Comparison of ENCODE assay signal across 27 cellular contexts in the genomic region with DNA sequence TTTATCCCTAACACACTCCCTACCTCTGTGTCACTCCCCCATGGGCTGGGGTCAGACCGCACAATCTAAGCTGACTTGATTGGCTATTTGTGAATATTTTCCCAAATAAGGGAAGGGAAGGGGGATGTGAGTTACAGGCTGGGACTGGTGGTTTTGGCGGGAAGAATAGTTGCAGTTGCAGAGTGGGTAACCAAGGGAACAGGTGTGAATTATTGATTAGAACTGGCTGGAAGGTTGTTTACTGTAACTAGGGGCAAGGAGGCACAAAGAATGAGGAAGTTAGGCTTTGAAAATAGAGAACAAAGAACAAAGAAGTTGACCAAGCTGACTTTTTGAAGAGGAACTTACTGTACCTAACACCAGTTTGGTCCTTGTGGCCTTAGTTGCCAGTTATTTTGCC.
DNase-seq lines count a peak whose midpoint lies in the region; ATAC-seq, FAIRE-seq and TF ChIP-seq lines count a peak whose summit lies in the region.
"Had no signal": no experiment of that assay in that cellular context is flagged by ENCODE, and none has a peak within 500 bp of the region (broad histone marks: within the 10 kb centered on the region; RNA-seq: fewer than 3 reads in every experiment).

No MANE protein-coding gene starts in this region.

- H3K36me3 Mint-ChIP-seq in neural progenitor cell = no peaks in the 10 kb centered on the region
- H3K36me3 Mint-ChIP-seq: T-cell had no signal

- no peaks in the 10 kb centered on the region for H3K27me3 ChIP-seq in H1 (replicated peaks in 1 of 4; ENCODE audit: control insufficient read depth in 3 of 4, extremely low read depth in 1 of 4, insufficient read depth in 3 of 4, low read length in 3 of 4)
- no peaks in the 10 kb centered on the region for H3K27me3 ChIP-seq in neural progenitor cell
- H3K27me3 ChIP-seq: brain microvascular endothelial cell, upper lobe of left lung had no signal

- H3K23ac ChIP-seq in H1 (ENCODE audit: insufficient read length) = no peak overlapping the region

- 67% methylated on average over 1 of the region's 2 CpGs; no CpG with 5 or more reads in 1 of the 2 experiments for WGBS in H1 (ENCODE audit: extremely low coverage in 1 of 2, insufficient coverage in 1 of 2, insufficient read length in 1 of 2, insufficient replicate concordance in 2 of 2, low coverage in 1 of 2, low lambda C conversion rate in 2 of 2, missing lambda C conversion rate in 1 of 2), 2 experiments

- no peaks in the 10 kb centered on the region for H3K23me2 ChIP-seq in H1 (ENCODE audit: low read depth, low read length)

- no peak for TF ChIP-seq RAD21 in H1 (IDR thresholded peaks at IDR 0.05 in 1 of 2, conservative IDR thresholded peaks at IDR 0.05 in 1 of 2; ENCODE audit: low read depth in 2 of 2, low read length in 2 of 2)

- TF ChIP-seq CTCF in H1 (IDR thresholded peaks at IDR 0.05; ENCODE audit: control extremely low read depth in 1 of 3, insufficient read depth in 1 of 3, low read depth in 1 of 3, low read length in 3 of 3) (no peak), neural progenitor cell (IDR thresholded peaks at IDR 0.05) (no peak)

- peak overlapping the region; percentile 17; the same call in 1 of the 2 replicates for H2BK12ac ChIP-seq in H1 (ENCODE audit: low read depth, low read length)

- H3K36me3 ChIP-seq in H1 (ENCODE audit: control insufficient read depth in 2 of 4, insufficient read depth in 4 of 4, low read length in 3 of 4) (no peaks in the 10 kb centered on the region), neural progenitor cell (no peaks in the 10 kb centered on the region)
- H3K36me3 ChIP-seq: BLaER1, brain microvascular endothelial cell, upper lobe of left lung had no signal

- H3K9me3 Mint-ChIP-seq in neural progenitor cell = peaks cover 7% of the 10 kb centered on the region

- H4K5ac ChIP-seq in H1 (ENCODE audit: insufficient read length, low read depth, low read length) = no peak overlapping the region

- H3K4me3 Mint-ChIP-seq in neural progenitor cell = no peak overlapping the region
- H3K4me3 Mint-ChIP-seq: activated CD4-positive, alpha-beta T cell treated with anti-CD3 and anti-CD28 coated beads for 36 hours; activated naive CD8-positive, alpha-beta T cell treated with anti-CD3 and anti-CD28 coated beads, Interleukin-2, amount 50 U/mL, for 24 hours; T-cell had no signal

- no peak overlapping the region for H2AK5ac ChIP-seq in H1 (ENCODE audit: low read depth, low read length)

- H3K9ac ChIP-seq in H1 (replicated peaks in 1 of 4; ENCODE audit: extremely low read depth in 1 of 4, low read depth in 3 of 4, low read length in 3 of 4) = no peak overlapping the region
- H3K9ac ChIP-seq in neural progenitor cell = no peak overlapping the region
- H3K9ac ChIP-seq: BLaER1 had no signal

- H3K4me2 ChIP-seq in H1 (ENCODE audit: insufficient read depth in 1 of 2, low read depth in 2 of 2, low read length in 2 of 2) (no peak overlapping the region), neural progenitor cell (no peak overlapping the region)
- H3K4me2 ChIP-seq: BLaER1 had no signal

- no peak overlapping the region for H2BK120ac ChIP-seq in H1 (replicated peaks; ENCODE audit: low read depth, low read length)

- H4K8ac ChIP-seq in H1 (ENCODE audit: extremely low read depth, insufficient read depth, low read length) = no peak overlapping the region

- H3K27ac Mint-ChIP-seq in neural progenitor cell = no peak overlapping the region
- H3K27ac Mint-ChIP-seq: activated CD4-positive, alpha-beta T cell treated with anti-CD3 and anti-CD28 coated beads for 36 hours; activated naive CD8-positive, alpha-beta T cell treated with anti-CD3 and anti-CD28 coated beads, Interleukin-2, amount 50 U/mL, for 24 hours; progenitor cell of endocrine pancreas; T-cell had no signal

- no peak overlapping the region for H2BK15ac ChIP-seq in H1 (ENCODE audit: low read length)

- no peak overlapping the region for H3K4ac ChIP-seq in H1 (replicated peaks; ENCODE audit: insufficient read length, low read depth, low read length)

- 0 out of 3 replicates have a peak, but pooled peaks of 1 of the 2 experiments have one; percentile 20 for TF ChIP-seq EP300 in H1 (IDR thresholded peaks at IDR 0.05; ENCODE audit: borderline replicate concordance in 1 of 2, low read depth in 2 of 2, low read length in 2 of 2)

- H3K4me1 ChIP-seq in H1 (replicated peaks in 1 of 4; ENCODE audit: control insufficient read depth in 3 of 4, insufficient read depth in 4 of 4, low read length in 3 of 4) (peaks cover 0 to 6% (median 1%) of the 10 kb centered on the region in 4 experiments; a peak in 2 of 7 replicates), neural progenitor cell (no peaks in the 10 kb centered on the region)
- H3K4me1 ChIP-seq: BLaER1, Caco-2, upper lobe of left lung had no signal

- peak; percentile 96 for FAIRE-seq in H1 (lab: Jason Lieb, UNC)
- FAIRE-seq: GM12878, TTC549 had no signal

- no peak overlapping the region for H2BK20ac ChIP-seq in H1 (ENCODE audit: low read length)

- H3F3A ChIP-seq in neural progenitor cell (ENCODE audit: low read depth) = no peaks in the 10 kb centered on the region

- no peaks in the 10 kb centered on the region for H3K79me2 ChIP-seq in H1 (ENCODE audit: control insufficient read depth in 1 of 2, insufficient read depth in 2 of 2, low read length in 2 of 2)
- no peaks in the 10 kb centered on the region for H3K79me2 ChIP-seq in neural progenitor cell (ENCODE audit: low read depth)

- no peaks in the 10 kb centered on the region for H3K4me1 Mint-ChIP-seq in neural progenitor cell
- H3K4me1 Mint-ChIP-seq: activated CD4-positive, alpha-beta T cell treated with anti-CD3 and anti-CD28 coated beads for 36 hours; activated naive CD8-positive, alpha-beta T cell treated with anti-CD3 and anti-CD28 coated beads, Interleukin-2, amount 50 U/mL, for 24 hours; T-cell had no signal

- no peak overlapping the region for H3K56ac ChIP-seq in H1 (replicated peaks; ENCODE audit: insufficient read length, low read depth, low read length)

- CTCF ChIA-PET in H1 (lab: Charles Lee; ENCODE audit: partially characterized antibody) = no interaction called here

- no peaks in the 10 kb centered on the region for H3K79me1 ChIP-seq in H1 (ENCODE audit: low read depth, low read length)

- no peak overlapping the region for H4K91ac ChIP-seq in H1 (replicated peaks; ENCODE audit: insufficient read length, low read length)

- H3K14ac ChIP-seq in H1 (ENCODE audit: insufficient read length) = no peak overlapping the region

- no peak overlapping the region for H3K27ac ChIP-seq in H1 (ENCODE audit: low read depth, low read length)
- H3K27ac ChIP-seq in neural progenitor cell = no peak overlapping the region
- H3K27ac ChIP-seq: BLaER1, brain microvascular endothelial cell, upper lobe of left lung had no signal

- DNase-seq in AML-193 (lab: John Stamatoyannopoulos, UW) (peak; percentile 2 to 18), HT-29 (ENCODE audit: low spot score) (peak; percentile 8), OCI-M1 (lab: John Stamatoyannopoulos, UW) (peak; percentile 66), H1 (ENCODE audit: low read depth in 1 of 2, low spot score in 2 of 2) (no peak), neural progenitor cell (ENCODE audit: low spot score) (no peak), amniotic stem cell (lab: John Stamatoyannopoulos, UW) (no peak), NCI-H146 treated with DMSO at 0.1 percent for 48 hours (lab: John Stamatoyannopoulos, UW; ENCODE audit: unreplicated experiment) (no peak)
- DNase-seq: activated CD4-positive, alpha-beta T cell treated with anti-CD3 and anti-CD28 coated beads for 36 hours; activated CD8-positive, alpha-beta memory T cell treated with anti-CD3 and anti-CD28 coated beads for 24 hours; activated gamma-delta T cell treated with Interleukin-2 at 50 U/mL for 16 hours; activated naive CD8-positive, alpha-beta T cell treated with anti-CD3 and anti-CD28 coated beads, Interleukin-2, amount 50 U/mL, for 24 hours; activated T-cell treated with anti-CD3 and anti-CD28 coated beads, Interleukin-2, amount 50 U/mL, for 1 hour; brain microvascular endothelial cell; Caco-2; glutamatergic neuron; H7; kidney glomerular epithelial cell; NCI-H1436 treated with DMSO at 0.1 percent for 48 hours; NCI-H526; T-cell; upper lobe of left lung had no signal

- 0 out of 3 replicates have a peak, but pooled peaks of 1 of the 2 experiments have one; percentile 10 for TF ChIP-seq POLR2A in H1 (IDR thresholded peaks at IDR 0.05; ENCODE audit: control extremely low read depth in 1 of 2, low read depth in 2 of 2, low read length in 2 of 2)

- no peaks in the 10 kb centered on the region for H3K9me3 ChIP-seq in H1 (ENCODE audit: insufficient read depth in 2 of 2, low read depth in 1 of 2, low read length in 1 of 2)
- H3K9me3 ChIP-seq in neural progenitor cell (ENCODE audit: low read depth) = no peaks in the 10 kb centered on the region
- H3K9me3 ChIP-seq: Caco-2, upper lobe of left lung had no signal

- H4K20me1 ChIP-seq in H1 (replicated peaks in 1 of 2; ENCODE audit: control insufficient read depth in 1 of 2, insufficient read depth in 2 of 2, low read length in 2 of 2) (no peaks in the 10 kb centered on the region), neural progenitor cell (ENCODE audit: low read depth) (no peaks in the 10 kb centered on the region)
- H4K20me1 ChIP-seq: BLaER1 had no signal

- H2BK5ac ChIP-seq in H1 (ENCODE audit: low read depth, low read length) = no peak overlapping the region; the same call in 1 of the 2 replicates

- H3K4me3 ChIP-seq in H1 (ENCODE audit: extremely low read depth in 1 of 4, insufficient read depth in 2 of 4, low read depth in 3 of 4, low read length in 4 of 4) (no peak overlapping the region), neural progenitor cell (no peak overlapping the region)
- H3K4me3 ChIP-seq: BLaER1, GM12878, lung, upper lobe of left lung had no signal

- H3K18ac ChIP-seq in H1 (ENCODE audit: extremely low read depth, low read length) = no peak overlapping the region

- peak overlapping the region; percentile 20; the same call in 1 of the 2 replicates for H2AFZ ChIP-seq in H1 (ENCODE audit: low read length)
- H2AFZ ChIP-seq in neural progenitor cell (replicated peaks) = no peak overlapping the region

- no peaks in the 10 kb centered on the region for H3K27me3 Mint-ChIP-seq in neural progenitor cell (ENCODE audit: insufficient read depth, low read depth)
- H3K27me3 Mint-ChIP-seq: activated naive CD8-positive, alpha-beta T cell treated with anti-CD3 and anti-CD28 coated beads, Interleukin-2, amount 50 U/mL, for 24 hours; progenitor cell of endocrine pancreas had no signal

- POLR2A ChIA-PET in H1 (lab: Charles Lee; ENCODE audit: partially characterized antibody) = no interaction called here

- ATAC-seq in HG03025 (IDR thresholded peaks at IDR 0.05; ENCODE audit: low FRiP score, unreplicated experiment) = no peak
- ATAC-seq: activated CD4-positive, alpha-beta T cell treated with anti-CD3 and anti-CD28 coated beads for 36 hours; activated naive CD8-positive, alpha-beta T cell treated with anti-CD3 and anti-CD28 coated beads, Interleukin-2, amount 50 U/mL, for 24 hours; GM12878; T-cell had no signal

TF ChIP-seq in H1, 55 proteins besides CTCF, POLR2A, EP300 and RAD21 (continues in another document):
- peak; percentile 91 for TF ChIP-seq SRF (IDR thresholded peaks at IDR 0.05; ENCODE audit: low read depth, low read length)
- TF ChIP-seq HDAC6 (IDR thresholded peaks at IDR 0.05; ENCODE audit: low read depth, low read length) = no peak
- TF ChIP-seq FOSL1 (IDR thresholded peaks at IDR 0.05; ENCODE audit: insufficient read depth, low read depth, low read length) = no peak

Comparison
In these comparisons a context has a peak if more than half of its experiments do, and no peak if none do; other contexts are left out.
1. DNase-seq: peak in AML-193 (2 of 2), HT-29 (single experiment) and OCI-M1 (single experiment); none in H1 (0 of 2), neural progenitor cell (single experiment), amniotic stem cell (single experiment) and NCI-H146 treated with DMSO at 0.1 percent for 48 hours (single experiment).